Comparison of ENCODE assay signal across 36 cellular contexts in genomic region chr11:58780578-58780977, GRCh38. TPM values are rescaled to one million over a fixed set of nuclear protein-coding genes. Genes with fewer than 3 reads are reported as not detected.
"Had no signal": no experiment of that assay in that cellular context is flagged by ENCODE, and none has a peak within 500 bp of the region (broad histone marks: within the 10 kb centered on the region; RNA-seq: fewer than 3 reads in every experiment).

No MANE protein-coding gene starts in this region.

- DNase-seq: activated effector memory CD4-positive, alpha-beta T cell treated with anti-CD3 and anti-CD28 coated beads, Interleukin-2, amount 50 U/mL, for 16 hours; activated effector memory CD4-positive, alpha-beta T cell treated with Interleukin-2 at 50 U/mL for 16 hours; activated gamma-delta T cell; activated gamma-delta T cell treated with Interleukin-2 at 50 U/mL for 16 hours; activated naive CD4-positive, alpha-beta T cell; activated naive CD4-positive, alpha-beta T cell treated with anti-CD3 and anti-CD28 coated beads for 36 hours; activated naive CD4-positive, alpha-beta T cell treated with anti-CD3 and anti-CD28 coated beads, Interleukin-2, amount 10 ng/mL, durations not matched to agents 7 days and 5 days; activated naive CD4-positive, alpha-beta T cell treated with anti-CD3 and anti-CD28 coated beads, Interleukin-2, amount 50 U/mL, for 16 hours; activated naive CD4-positive, alpha-beta T cell treated with Interleukin-2 at 50 U/mL for 16 hours; activated naive CD8-positive, alpha-beta T cell treated with anti-CD3 and anti-CD28 coated beads for 36 hours; activated naive CD8-positive, alpha-beta T cell treated with anti-CD3 and anti-CD28 coated beads, Interleukin-2, amount 10 ng/mL, durations not matched to agents 7 days and 5 days; activated naive CD8-positive, alpha-beta T cell treated with anti-CD3 and anti-CD28 coated beads, Interleukin-2, amount 50 U/mL, for 24 hours; activated T-cell treated with anti-CD3 and anti-CD28 coated beads, Interleukin-2, amount 50 U/mL, for 4 hours; activated T-cell treated with anti-CD3 and anti-CD28 coated beads, Interleukin-2, amount 50 U/mL, for 48 hours; activated T-cell treated with anti-CD3 and anti-CD28 coated beads, Interleukin-2, amount 50 U/mL, for 72 hours; adrenal gland; amniotic stem cell; amygdala; anterior cingulate cortex; aorta; body of pancreas; brain microvascular endothelial cell; caudate nucleus; central memory CD4-positive, alpha-beta T cell; cerebellar nuclear complex had no signal

- H3K27ac ChIP-seq: adrenal gland, ascending aorta, body of pancreas, brain microvascular endothelial cell, breast epithelium, cardiac muscle cell had no signal

- H3K4me1 ChIP-seq: adrenal gland, ascending aorta, body of pancreas, breast epithelium had no signal

- H3K9me3 ChIP-seq: ascending aorta, body of pancreas, breast epithelium had no signal

- FAIRE-seq: astrocyte, bronchial epithelial cell had no signal

- ATAC-seq: activated naive CD4-positive, alpha-beta T cell treated with anti-CD3 and anti-CD28 coated beads, Interleukin-2, amount 50 U/mL, for 72 hours; activated naive CD8-positive, alpha-beta T cell treated with anti-CD3 and anti-CD28 coated beads, Interleukin-2, amount 50 U/mL, for 24 hours; activated T-cell treated with anti-CD3 and anti-CD28 coated beads, Interleukin-2, amount 50 U/mL, for 4 hours; activated T-cell treated with anti-CD3 and anti-CD28 coated beads, Interleukin-2, amount 50 U/mL, for 72 hours; activated T-helper 17 cell treated with anti-CD3 and anti-CD28 coated beads, Interleukin-2, amount 50 U/mL, for 72 hours; body of pancreas had no signal

- H3K36me3 ChIP-seq: adrenal gland, ascending aorta, brain microvascular endothelial cell, breast epithelium, cardiac muscle cell had no signal

- H3K4me3 ChIP-seq: adrenal gland, ascending aorta, body of pancreas, breast epithelium, cardiac muscle cell had no signal

- H3K27me3 ChIP-seq: adrenal gland, ascending aorta, body of pancreas, brain microvascular endothelial cell, breast epithelium, cardiac muscle cell had no signal

RNA-seq across cellular contexts. Expression of gene GLYAT, which starts 48.8 kb away (rescaled TPM):
- total RNA-seq: activated naive CD4-positive, alpha-beta T cell treated with anti-CD3 and anti-CD28 coated beads for 36 hours; activated naive CD4-positive, alpha-beta T cell treated with anti-CD3 and anti-CD28 coated beads, Interleukin-2, amount 50 U/mL, for 72 hours; activated naive CD8-positive, alpha-beta T cell treated with anti-CD3 and anti-CD28 coated beads for 36 hours; activated naive CD8-positive, alpha-beta T cell treated with anti-CD3 and anti-CD28 coated beads, Interleukin-2, amount 10 ng/mL, durations not matched to agents 7 days and 5 days; activated T-cell treated with anti-CD3 and anti-CD28 coated beads, Interleukin-2, amount 50 U/mL, for 4 hours; activated T-cell treated with anti-CD3 and anti-CD28 coated beads, Interleukin-2, amount 50 U/mL, for 72 hours; activated T-helper 1 cell treated with anti-CD3 and anti-CD28 coated beads, Interleukin-12 subunit alpha, Interleukin-12 subunit beta, Interleukin-2, Interleukin-4 antibody, amounts not matched to agents 30 ng/mL and 10 ng/mL and 1 ng/mL, durations not matched to agents 14 hours and 24 hours and 36 hours; activated T-helper 2 cell treated with anti-CD3 and anti-CD28 coated beads, Interferon-gamma antibody, Interleukin-2, Interleukin-4, amounts not matched to agents 10 μg/mL and 5 μg/mL and 100 μg/mL, durations not matched to agents 14 hours and 24 hours and 36 hours; aorta; ascending aorta; astrocyte; bronchial epithelial cell; cardiac muscle cell; cerebellum; chondrocyte had no signal
- polyA plus RNA-seq: aorta, cardiac muscle cell had no signal
